26 cellular contexts compared by ENCODE assay signal in the genomic region with DNA sequence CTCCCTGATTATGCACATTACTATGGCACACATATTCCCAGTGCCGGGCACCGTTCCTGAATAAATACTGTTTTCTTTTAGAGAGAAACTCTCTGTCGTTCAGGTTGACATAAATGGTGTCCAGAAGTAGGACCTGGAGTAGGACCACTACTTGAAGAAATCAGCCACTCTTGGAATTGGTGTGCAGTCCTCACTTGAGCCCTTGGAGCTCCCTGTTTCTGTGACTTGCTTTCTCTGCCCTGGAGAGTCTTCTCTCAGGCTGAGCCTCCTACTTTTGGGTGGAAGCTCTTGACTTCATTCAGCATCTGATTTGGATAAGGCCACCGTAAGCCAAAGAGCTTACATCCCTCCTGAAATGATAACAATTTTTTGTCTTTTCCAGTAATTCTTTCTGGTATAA. TPM values are rescaled to one million over a fixed set of nuclear protein-coding genes. Genes with fewer than 3 reads are reported as not detected.
DNase-seq lines count a peak whose midpoint lies in the region; ATAC-seq and TF ChIP-seq lines count a peak whose summit lies in the region.
"Had no signal": no experiment of that assay in that cellular context is flagged by ENCODE, and none has a peak within 500 bp of the region (broad histone marks: within the 10 kb centered on the region; RNA-seq: fewer than 3 reads in every experiment).

No MANE protein-coding gene starts in this region.

- H3K36me3 ChIP-seq in CD8-positive, alpha-beta memory T cell (ENCODE audit: insufficient read depth, low read length), result peaks cover 18% of the 10 kb centered on the region
- H3K36me3 ChIP-seq in tibial artery (no peaks in the 10 kb centered on the region), HAP-1 (replicated peaks) (no peaks in the 10 kb centered on the region)
- H3K36me3 ChIP-seq: MG63, SJCRH30 had no signal

- in situ Hi-C loops in HAP-1 (cut with MboI; ENCODE audit: low sequenced_read_pairs), result no loop called here

- no peak for TF ChIP-seq CTCF in CD4-positive, alpha-beta T cell (IDR thresholded peaks at IDR 0.05)
- no peak for TF ChIP-seq CTCF in tibial artery (IDR thresholded peaks at IDR 0.05)

- no peaks in the 10 kb centered on the region for H3K9me3 Mint-ChIP-seq in CD4-positive, alpha-beta T cell
- H3K9me3 Mint-ChIP-seq in CD8-positive, alpha-beta memory T cell, result no peaks in the 10 kb centered on the region
- H3K9me3 Mint-ChIP-seq in naive thymus-derived CD8-positive, alpha-beta T cell, result no peaks in the 10 kb centered on the region
- H3K9me3 Mint-ChIP-seq: GM23338, H9, HFFc6 had no signal

- H3K9me3 ChIP-seq in CD4-positive, alpha-beta T cell (ENCODE audit: control insufficient read depth, low read length), result no peaks in the 10 kb centered on the region
- H3K9me3 ChIP-seq in CD8-positive, alpha-beta memory T cell (ENCODE audit: low read length), result no peaks in the 10 kb centered on the region
- H3K9me3 ChIP-seq in tibial artery, result no peaks in the 10 kb centered on the region
- H3K9me3 ChIP-seq in HAP-1, result no peaks in the 10 kb centered on the region
- H3K9me3 ChIP-seq: MG63, SJCRH30 had no signal

- H3K4me1 ChIP-seq in CD8-positive, alpha-beta memory T cell (ENCODE audit: insufficient read depth, low read length), result no peaks in the 10 kb centered on the region
- H3K4me1 ChIP-seq in tibial artery, result peaks cover 0 to 49% (median 26%) of the 10 kb centered on the region in 4 donors
- H3K4me1 ChIP-seq in HAP-1, result no peaks in the 10 kb centered on the region
- H3K4me1 ChIP-seq: SJCRH30 had no signal

- intact Hi-C loops in CD4-positive, alpha-beta T cell (cut with DNase I, micrococcal nuclease), result loop anchor here in 1 of 2 experiments (10.0 kb wide), 1 partner anchor 222 kb away; a partner anchor contains a TSS
- intact Hi-C loops in tibial artery (cut with DNase I; ENCODE audit: low total_unique reads), result no loop called here

- H3K27me3 Mint-ChIP-seq in CD4-positive, alpha-beta T cell, result no peaks in the 10 kb centered on the region
- H3K27me3 Mint-ChIP-seq in CD8-positive, alpha-beta memory T cell, result no peaks in the 10 kb centered on the region
- H3K27me3 Mint-ChIP-seq in naive thymus-derived CD8-positive, alpha-beta T cell, result no peaks in the 10 kb centered on the region

- H3K4me1 Mint-ChIP-seq in CD4-positive, alpha-beta T cell (ENCODE audit: low read depth), result peaks cover 64% of the 10 kb centered on the region
- H3K4me1 Mint-ChIP-seq in CD8-positive, alpha-beta memory T cell, result peaks cover 40 to 56% (median 51%) of the 10 kb centered on the region in 3 donors
- peaks cover 24 to 57% (median 48%) of the 10 kb centered on the region in 4 donors for H3K4me1 Mint-ChIP-seq in naive thymus-derived CD8-positive, alpha-beta T cell

- no peak for DNase-seq in CD4-positive, alpha-beta T cell
- no peak for DNase-seq in CD8-positive, alpha-beta memory T cell
- no peak for DNase-seq in naive thymus-derived CD8-positive, alpha-beta T cell
- DNase-seq in tibial artery (no peak), HAP-1 (ENCODE audit: low spot score in 2 of 2) (no peak), NCI-H526 treated with DMSO at 0.1 percent for 48 hours (lab: John Stamatoyannopoulos, UW) (no peak)
- DNase-seq: C1 segment of cervical spinal cord, DMS153, H9, HFFc6, IMR-90, KG1, MG63, NCI-H1105 treated with DMSO at 0.1 percent for 48 hours, NCI-H146, NCI-H1930, NCI-H2107, NCI-H446, NCI-H524 treated with DMSO at 0.1 percent for 48 hours, PC-9, SJCRH30 had no signal

- no peak for ATAC-seq in CD4-positive, alpha-beta T cell (ENCODE audit: poor library complexity)
- no peak for ATAC-seq in naive thymus-derived CD8-positive, alpha-beta T cell
- ATAC-seq in GM18502 (IDR thresholded peaks at IDR 0.05; ENCODE audit: poor library complexity, unreplicated experiment), result no peak
- ATAC-seq: Right ventricle myocardium inferior had no signal

- H3K4me3 Mint-ChIP-seq in CD4-positive, alpha-beta T cell, result no peak overlapping the region
- H3K4me3 Mint-ChIP-seq in CD8-positive, alpha-beta memory T cell, result no peak overlapping the region
- H3K4me3 Mint-ChIP-seq in naive thymus-derived CD8-positive, alpha-beta T cell, result no peak overlapping the region
- H3K4me3 Mint-ChIP-seq: GM23338, H9, HFFc6 had no signal

- H3K27me3 ChIP-seq in CD4-positive, alpha-beta T cell (ENCODE audit: control insufficient read depth, insufficient read depth, low read length), result no peaks in the 10 kb centered on the region
- no peaks in the 10 kb centered on the region for H3K27me3 ChIP-seq in CD8-positive, alpha-beta memory T cell (ENCODE audit: insufficient read depth, low read length, poor library complexity, severe bottlenecking)
- H3K27me3 ChIP-seq in tibial artery (no peaks in the 10 kb centered on the region), HAP-1 (ENCODE audit: low read depth) (no peaks in the 10 kb centered on the region)
- H3K27me3 ChIP-seq: MG63, SJCRH30 had no signal

- H3K36me3 Mint-ChIP-seq in CD4-positive, alpha-beta T cell (ENCODE audit: low read depth), result peaks cover 87% of the 10 kb centered on the region
- peaks cover 3 to 62% (median 12%) of the 10 kb centered on the region in 3 donors for H3K36me3 Mint-ChIP-seq in CD8-positive, alpha-beta memory T cell
- H3K36me3 Mint-ChIP-seq in naive thymus-derived CD8-positive, alpha-beta T cell, result peaks cover 5 to 79% (median 21%) of the 10 kb centered on the region in 3 donors

- H3K4me3 ChIP-seq in CD8-positive, alpha-beta memory T cell (ENCODE audit: low read length), result no peak overlapping the region
- no peak overlapping the region for H3K4me3 ChIP-seq in tibial artery
- no peak overlapping the region for H3K4me3 ChIP-seq in HAP-1
- H3K4me3 ChIP-seq: GM23338, MG63, PC-9, SJCRH30 had no signal

- CTCF ChIA-PET in CD4-positive, alpha-beta T cell (lab: Charles Lee), result no interaction called here
- CTCF ChIA-PET in CD8-positive, alpha-beta memory T cell (lab: Charles Lee), result no interaction called here

- peak overlapping the region; percentile 48 for H3K27ac Mint-ChIP-seq in CD4-positive, alpha-beta T cell
- H3K27ac Mint-ChIP-seq in CD8-positive, alpha-beta memory T cell, result peak overlapping the region in 5 of 8 donors; percentile 10 to 72 (median 62)
- peak overlapping the region in 7 of 10 donors; percentile 28 to 65 (median 48) for H3K27ac Mint-ChIP-seq in naive thymus-derived CD8-positive, alpha-beta T cell
- H3K27ac Mint-ChIP-seq: GM23338, H9, HFFc6 had no signal

- POLR2A ChIA-PET in CD4-positive, alpha-beta T cell (lab: Charles Lee), result interaction anchor here (3.6 kb wide), 1 partner anchor 11 kb away, joined by 12 read pairs; no protein-coding TSS in a partner anchor
- POLR2A ChIA-PET in CD8-positive, alpha-beta memory T cell (lab: Charles Lee), result no interaction called here
- POLR2A ChIA-PET in naive thymus-derived CD8-positive, alpha-beta T cell (lab: Charles Lee), result no interaction called here

- H3K27ac ChIP-seq in CD4-positive, alpha-beta T cell (ENCODE audit: low read depth, low read length), result no peak overlapping the region
- no peak overlapping the region for H3K27ac ChIP-seq in CD8-positive, alpha-beta memory T cell (ENCODE audit: low read depth, low read length)
- peak overlapping the region; percentile 5 to 63 for H3K27ac ChIP-seq in tibial artery
- H3K27ac ChIP-seq: PC-9, SJCRH30 had no signal

RNA-seq across cellular contexts. Expression of a gene that starts 29.7 kb away (rescaled TPM):
- not detected for total RNA-seq in CD4-positive, alpha-beta T cell
- total RNA-seq in CD8-positive, alpha-beta memory T cell, result not detected
- polyA plus RNA-seq in CD8-positive, alpha-beta memory T cell, result not detected
- total RNA-seq in naive thymus-derived CD8-positive, alpha-beta T cell, result not detected
- polyA plus RNA-seq in naive thymus-derived CD8-positive, alpha-beta T cell, result not detected
- total RNA-seq: A673, GM23338, H9, HFFc6, IMR-90, Right ventricle myocardium inferior, RPMI7951, SJCRH30 had no signal
- polyA plus RNA-seq: GM23338, IMR-90 had no signal

Comparison
In these comparisons a context has a peak if more than half of its experiments do, and no peak if none do; other contexts are left out.
1. H3K27ac ChIP-seq: peak in tibial artery (2 of 2); none in CD4-positive, alpha-beta T cell (single experiment) and CD8-positive, alpha-beta memory T cell (single experiment).
2. Peak in every context shown above with its lines, with median percentiles within 50 percentile points of each other: H3K27ac Mint-ChIP-seq.